ENCODE assay signal across 7 cellular contexts in genomic region chr17:1882836-1883235, GRCh38. TPM values are rescaled to one million over a fixed set of nuclear protein-coding genes. Genes with fewer than 3 reads are reported as not detected.
DNase-seq lines count a peak whose midpoint lies in the region; ATAC-seq and TF ChIP-seq lines count a peak whose summit lies in the region.

No MANE protein-coding gene starts in this region.

- H3K36me3 Mint-ChIP-seq in activated CD8-positive, alpha-beta T cell treated with anti-CD3 and anti-CD28 coated beads for 36 hours (ENCODE audit: low read depth): peaks cover 43% of the 10 kb centered on the region

- CTCF ChIA-PET in activated CD8-positive, alpha-beta T cell treated with anti-CD3 and anti-CD28 coated beads for 36 hours (lab: Charles Lee): interaction anchor here (0.6 to 6.5 kb wide), 13 partner anchors 8 to 450 kb away, joined by 3 to 50 read pairs (median 4); partner anchors contain the start of genes OVCA2 and RTN4RL1

- in situ Hi-C loops in G401 (cut with HindIII; ENCODE audit: low sequenced_read_pairs): loop anchor here (25.0 kb wide), 1 partner anchor 154 kb away; the partner anchor contains the start of genes DPH1, OVCA2 and RTN4RL1

- H3K4me1 Mint-ChIP-seq in activated CD8-positive, alpha-beta T cell treated with anti-CD3 and anti-CD28 coated beads for 36 hours (ENCODE audit: low read depth): no peaks in the 10 kb centered on the region

- no peak overlapping the region for H3K4me3 Mint-ChIP-seq in activated CD8-positive, alpha-beta T cell treated with anti-CD3 and anti-CD28 coated beads for 36 hours

- intact Hi-C loops in activated CD8-positive, alpha-beta T cell treated with anti-CD3 and anti-CD28 coated beads for 36 hours (cut with micrococcal nuclease): no loop called here
- intact Hi-C loops in testis (cut with DNase I; ENCODE audit: low total_unique reads): no loop called here

- H3K27me3 Mint-ChIP-seq in activated CD8-positive, alpha-beta T cell treated with anti-CD3 and anti-CD28 coated beads for 36 hours: no peaks in the 10 kb centered on the region

- WGBS in hepatocyte (ENCODE audit: low lambda C conversion rate, missing lambda C conversion rate): 82% methylated on average over 10 of the region's 10 CpGs
- WGBS in testis, 2 donors: 72 to 82% methylated on average over 10 of the region's 10 CpGs

- H3K9me2 ChIP-seq in hepatocyte (replicated peaks; ENCODE audit: insufficient read depth): no peaks in the 10 kb centered on the region

- no peaks in the 10 kb centered on the region for H3K9me3 Mint-ChIP-seq in activated CD8-positive, alpha-beta T cell treated with anti-CD3 and anti-CD28 coated beads for 36 hours

- no peak for TF ChIP-seq POLR2A in testis (IDR thresholded peaks at IDR 0.05)

- H3K4me1 ChIP-seq in hepatocyte (ENCODE audit: insufficient read depth) (no peaks in the 10 kb centered on the region), testis (peaks cover 4% of the 10 kb centered on the region)

- POLR2A ChIA-PET in activated CD8-positive, alpha-beta T cell treated with anti-CD3 and anti-CD28 coated beads for 36 hours (lab: Charles Lee): interaction anchor here (0.6 kb wide), 1 partner anchor 10 kb away, joined by 3 read pairs; no protein-coding TSS in a partner anchor

- peak; percentile 53 for ATAC-seq in activated CD8-positive, alpha-beta T cell treated with anti-CD3 and anti-CD28 coated beads for 36 hours

- H2AFZ ChIP-seq in hepatocyte: no peak overlapping the region

- no peak for TF ChIP-seq EP300 in Ishikawa (IDR thresholded peaks at IDR 0.05; ENCODE audit: borderline replicate concordance)

- H3K27ac Mint-ChIP-seq in activated CD8-positive, alpha-beta T cell treated with anti-CD3 and anti-CD28 coated beads for 36 hours: no peak overlapping the region

- DNase-seq in G401 (ENCODE audit: low spot score) (peak; percentile 68), hepatocyte (ENCODE audit: low spot score) (peak; percentile 32), testis (peak; percentile 25), NCI-H2081 treated with DMSO at 0.1 percent for 48 hours (lab: John Stamatoyannopoulos, UW) (no peak)
- DNase-seq in activated CD8-positive, alpha-beta T cell treated with anti-CD3 and anti-CD28 coated beads for 36 hours: peak; percentile 52
- DNase-seq in stimulated activated CD4-positive, alpha-beta T cell treated with anti-CD3 and anti-CD28 coated beads, Interleukin-2, amount 100 ng/mL, for 48 hours: no peak

- H3K4me2 ChIP-seq in hepatocyte: no peak overlapping the region

- peak; percentile 53 for TF ChIP-seq CTCF in activated CD8-positive, alpha-beta T cell treated with anti-CD3 and anti-CD28 coated beads for 36 hours (IDR thresholded peaks at IDR 0.05)
- TF ChIP-seq CTCF in hepatocyte (IDR thresholded peaks at IDR 0.05; ENCODE audit: poor library complexity) (peak; percentile 53), testis (IDR thresholded peaks at IDR 0.05) (peak; percentile 13 to 39 (median 18))

- no peak overlapping the region for H3K4me3 ChIP-seq in hepatocyte
- no peak overlapping the region for H3K4me3 ChIP-seq in testis

- H3K27ac ChIP-seq in hepatocyte: no peak overlapping the region
- no peak overlapping the region for H3K27ac ChIP-seq in testis

- H3K79me2 ChIP-seq in hepatocyte: no peaks in the 10 kb centered on the region

- H3K36me3 ChIP-seq in hepatocyte (replicated peaks; ENCODE audit: insufficient read depth, low read depth) (no peaks in the 10 kb centered on the region), testis (ENCODE audit: low read depth, missing control alignments) (no peaks in the 10 kb centered on the region)

- H3K9me3 ChIP-seq in hepatocyte (ENCODE audit: low read depth): no peaks in the 10 kb centered on the region
- H3K9me3 ChIP-seq in testis: no peaks in the 10 kb centered on the region

- H4K20me1 ChIP-seq in hepatocyte (ENCODE audit: insufficient read depth, poor library complexity, severe bottlenecking): no peaks in the 10 kb centered on the region

- TF ChIP-seq RAD21 in Ishikawa (IDR thresholded peaks at IDR 0.05; ENCODE audit: low read depth): peak; percentile 32; the same call in 1 of the 2 replicates

- H3K27me3 ChIP-seq in hepatocyte (no peaks in the 10 kb centered on the region), testis (no peaks in the 10 kb centered on the region)

TF ChIP-seq in Ishikawa, 13 proteins besides CTCF, POLR2A, EP300 and RAD21:
- TF ChIP-seq USF1 (IDR thresholded peaks at IDR 0.05): no peak
- TF ChIP-seq ZBTB7A (IDR thresholded peaks at IDR 0.05; ENCODE audit: low read depth): no peak
- no peak for TF ChIP-seq REST (IDR thresholded peaks at IDR 0.05; ENCODE audit: low read depth)
- TF ChIP-seq TEAD4 (IDR thresholded peaks at IDR 0.05): no peak
- TF ChIP-seq NFIC (IDR thresholded peaks at IDR 0.05): no peak
- no peak for TF ChIP-seq TAF1 (IDR thresholded peaks at IDR 0.05; ENCODE audit: low read depth)
- no peak for TF ChIP-seq MAX (IDR thresholded peaks at IDR 0.05)
- no peak for TF ChIP-seq EGR1 (IDR thresholded peaks at IDR 0.05)
- no peak for TF ChIP-seq CREB1 (IDR thresholded peaks at IDR 0.05; ENCODE audit: low read depth)
- TF ChIP-seq CEBPB (IDR thresholded peaks at IDR 0.05): no peak
- no peak for TF ChIP-seq YY1 (IDR thresholded peaks at IDR 0.05; ENCODE audit: low read depth)
- no peak for TF ChIP-seq FOXM1 (IDR thresholded peaks at IDR 0.05; ENCODE audit: borderline replicate concordance, low read depth)
- no peak for TF ChIP-seq TCF12 (IDR thresholded peaks at IDR 0.05; ENCODE audit: low read depth)

RNA-seq across cellular contexts. Expression of gene RPA1, which starts 53.0 kb away (rescaled TPM):
- 79.1 and 102 TPM in 2 replicates for total RNA-seq in G401 (2014; rRNA removed; shearing (Covaris generic))
- total RNA-seq in activated CD8-positive, alpha-beta T cell treated with anti-CD3 and anti-CD28 coated beads for 36 hours: 100 to 1,000 TPM; 189 to 197 TPM
- total RNA-seq in hepatocyte (15.2 and 17.6 TPM in 2 replicates), testis (10 to 100 TPM; 31.7 to 36.4 TPM)
- polyA plus RNA-seq in hepatocyte (32.4 and 33.6 TPM in 2 replicates), testis (ENCODE audit: insufficient read depth, low read depth, low replicate concordance) (52.9 TPM)

RNA-seq across cellular contexts. Expression of gene SMYD4, which starts 53.1 kb away (rescaled TPM):
- total RNA-seq in G401 (2014; rRNA removed; shearing (Covaris generic)): 13.4 and 16.0 TPM in 2 replicates
- 10 to 100 TPM; 22.2 to 22.7 TPM for total RNA-seq in activated CD8-positive, alpha-beta T cell treated with anti-CD3 and anti-CD28 coated beads for 36 hours
- total RNA-seq in hepatocyte (8.7 and 11.4 TPM in 2 replicates), testis (10 to 100 TPM; 21.2 to 23.0 TPM)
- polyA plus RNA-seq in hepatocyte (8.5 and 9.5 TPM in 2 replicates), testis (ENCODE audit: insufficient read depth, low read depth, low replicate concordance) (14.4 TPM)

Comparison
In these comparisons a context has a peak if more than half of its experiments do, and no peak if none do; other contexts are left out.
1. DNase-seq: peak in G401 (single experiment), activated CD8-positive, alpha-beta T cell treated with anti-CD3 and anti-CD28 coated beads for 36 hours (single experiment), hepatocyte (single experiment) and testis (single experiment); none in stimulated activated CD4-positive, alpha-beta T cell treated with anti-CD3 and anti-CD28 coated beads, Interleukin-2, amount 100 ng/mL, for 48 hours (0 of 2) and NCI-H2081 treated with DMSO at 0.1 percent for 48 hours (single experiment).
2. Peak in every context shown above with its lines, with median percentiles within 50 percentile points of each other: CTCF ChIP-seq.